In genomic region chr1:58577676-58578073, GRCh38 we compare ENCODE assay signal across 11 cellular contexts. TPM values are rescaled to one million over a fixed set of nuclear protein-coding genes. Genes with fewer than 3 reads are reported as not detected.
DNase-seq lines count a peak whose midpoint lies in the region; ATAC-seq and TF ChIP-seq lines count a peak whose summit lies in the region.
"Had no signal": no experiment of that assay in that cellular context is flagged by ENCODE, and none has a peak within 500 bp of the region (broad histone marks: within the 10 kb centered on the region; RNA-seq: fewer than 3 reads in every experiment).

No MANE protein-coding gene starts in this region.

- intact Hi-C loops in CD4-positive, alpha-beta T cell (cut with DNase I, micrococcal nuclease), result no loop called here

- H3K4me3 Mint-ChIP-seq in CD4-positive, alpha-beta T cell, result peak overlapping the region; percentile 3
- H3K4me3 Mint-ChIP-seq in nephron progenitor cell, result peak overlapping the region; percentile 68

- no peak for TF ChIP-seq CTCF in CD4-positive, alpha-beta T cell (IDR thresholded peaks at IDR 0.05)
- no peak for TF ChIP-seq CTCF in nephron progenitor cell (IDR thresholded peaks at IDR 0.05)

- H3K36me3 Mint-ChIP-seq in CD4-positive, alpha-beta T cell (ENCODE audit: low read depth), result no peaks in the 10 kb centered on the region
- H3K36me3 Mint-ChIP-seq in nephron progenitor cell (ENCODE audit: low read depth), result no peaks in the 10 kb centered on the region

- no peak overlapping the region for H3K27ac Mint-ChIP-seq in CD4-positive, alpha-beta T cell
- H3K27ac Mint-ChIP-seq in nephron progenitor cell, result no peak overlapping the region

- no peak for DNase-seq in CD4-positive, alpha-beta T cell
- DNase-seq in OCI-M1 (lab: John Stamatoyannopoulos, UW), result peak; percentile 31
- DNase-seq in epithelial cell of prostate (ENCODE audit: low read depth, low spot score), result no peak
- DNase-seq in nephron progenitor cell, result no peak
- DNase-seq in mesenteric fat pad (ENCODE audit: low spot score), result no peak
- DNase-seq in EL, result no peak
- no peak for DNase-seq in midbrain (lab: John Stamatoyannopoulos, UW)
- DNase-seq: NCI-H1436, posterior cingulate gyrus had no signal

- H3K4me1 Mint-ChIP-seq in CD4-positive, alpha-beta T cell (ENCODE audit: low read depth), result peaks cover 33% of the 10 kb centered on the region
- H3K4me1 Mint-ChIP-seq in nephron progenitor cell, result peaks cover 19% of the 10 kb centered on the region

- peaks cover 71% of the 10 kb centered on the region for H3K27me3 Mint-ChIP-seq in CD4-positive, alpha-beta T cell
- H3K27me3 Mint-ChIP-seq in nephron progenitor cell (ENCODE audit: low read depth, poor library complexity), result peaks cover 73% of the 10 kb centered on the region

- POLR2A ChIA-PET in CD4-positive, alpha-beta T cell (lab: Charles Lee), result no interaction called here

- no peak overlapping the region for H3K27ac ChIP-seq in CD4-positive, alpha-beta T cell (ENCODE audit: low read depth, low read length)
- H3K27ac ChIP-seq in epithelial cell of prostate, result peak overlapping the region; percentile 98

- no peaks in the 10 kb centered on the region for H3K9me3 Mint-ChIP-seq in CD4-positive, alpha-beta T cell
- peaks cover 16% of the 10 kb centered on the region for H3K9me3 Mint-ChIP-seq in nephron progenitor cell

- H3K9me3 ChIP-seq in CD4-positive, alpha-beta T cell (ENCODE audit: control insufficient read depth, low read length), result no peaks in the 10 kb centered on the region

- peaks cover 50% of the 10 kb centered on the region for H3K27me3 ChIP-seq in CD4-positive, alpha-beta T cell (ENCODE audit: control insufficient read depth, insufficient read depth, low read length)

- CTCF ChIA-PET in CD4-positive, alpha-beta T cell (lab: Charles Lee), result no interaction called here

- no peak for ATAC-seq in CD4-positive, alpha-beta T cell (ENCODE audit: poor library complexity)
- ATAC-seq in HG02885 (IDR thresholded peaks at IDR 0.05; ENCODE audit: poor library complexity, unreplicated experiment), result no peak

RNA-seq across cellular contexts. Expression of gene TACSTD2, which starts 0.6 kb away (rescaled TPM):
- under 1 TPM; 0.36 TPM for total RNA-seq in CD4-positive, alpha-beta T cell
- total RNA-seq in mesenteric fat pad, result 1.7 TPM
- total RNA-seq: SK-MEL-5 had no signal

RNA-seq across cellular contexts. Expression of gene OMA1, which starts 31.1 kb away (rescaled TPM):
- total RNA-seq in CD4-positive, alpha-beta T cell, result 10 to 100 TPM; 23.7 to 27.7 TPM
- 13.5 TPM for total RNA-seq in mesenteric fat pad
